Comparison of ENCODE assay signal across 12 cellular contexts in genomic region chr3:39418556-39419225, GRCh38. TPM values are rescaled to one million over a fixed set of nuclear protein-coding genes. Genes with fewer than 3 reads are reported as not detected.
A peak's percentile ranks its signal among the peaks of the same experiment; 100 is the strongest.
DNase-seq lines count a peak whose midpoint lies in the region; ATAC-seq and TF ChIP-seq lines count a peak whose summit lies in the region.
"Not testable (repeated sequence)": the region's sequence is repeated elsewhere in the genome, so short reads cannot be mapped to it uniquely, and the experiment has no call there.
"Had no signal": no experiment of that assay in that cellular context is flagged by ENCODE, and none has a peak within 500 bp of the region (broad histone marks: within the 10 kb centered on the region; RNA-seq: fewer than 3 reads in every experiment).

No MANE protein-coding gene starts in this region.

- peak overlapping the region; percentile 29; the same call in 1 of the 2 replicates for H3K4me3 ChIP-seq in Karpas-422 (ENCODE audit: low read length)
- H3K4me3 ChIP-seq in OCI-LY3 (ENCODE audit: low read length); endodermal cell (ENCODE audit: low read length); left lung: not testable (repeated sequence)
- peak overlapping the region; percentile 15 for H3K4me3 ChIP-seq in neural progenitor cell

- CTCF ChIA-PET in WTC11 (lab: Charles Lee): not testable (repeated sequence)

- 0 out of 2 replicates have a peak overlapping the region, but pooled peaks have one; percentile 2 for H2AFZ ChIP-seq in Karpas-422 (ENCODE audit: low read length)
- H2AFZ ChIP-seq in OCI-LY3 (ENCODE audit: low read depth, low read length); neural progenitor cell (replicated peaks): not testable (repeated sequence)

- H3K9me3 Mint-ChIP-seq in WTC11, endodermal cell, neural progenitor cell: not testable (repeated sequence)

- H3K4me3 Mint-ChIP-seq in WTC11: not testable (repeated sequence)
- H3K4me3 Mint-ChIP-seq in endodermal cell: peak overlapping the region; percentile 15
- H3K4me3 Mint-ChIP-seq in neural progenitor cell: peak overlapping the region; percentile 18

- peak overlapping the region; percentile 77 for H3K27ac Mint-ChIP-seq in WTC11
- peak overlapping the region; percentile 74 for H3K27ac Mint-ChIP-seq in endodermal cell
- H3K27ac Mint-ChIP-seq in neural progenitor cell: not testable (repeated sequence)

- peaks cover 41% of the 10 kb centered on the region for H3F3A ChIP-seq in neural progenitor cell (ENCODE audit: low read depth)

- not testable (repeated sequence) for H4K20me1 ChIP-seq in Karpas-422 (ENCODE audit: insufficient read depth, low read depth, low read length); OCI-LY3 (ENCODE audit: insufficient read depth, low read length)
- H4K20me1 ChIP-seq in neural progenitor cell (ENCODE audit: low read depth): peaks cover 14% of the 10 kb centered on the region

- intact Hi-C loops in left lung (cut with DNase I): not testable (repeated sequence)

- peak; percentile 63 for DNase-seq in ELF-1 (ENCODE audit: low read depth, low spot score)
- DNase-seq in Karpas-422; WTC11 (ENCODE audit: low spot score); endodermal cell; left lung: not testable (repeated sequence)
- DNase-seq in NCI-H748 (lab: John Stamatoyannopoulos, UW; ENCODE audit: unreplicated experiment): peak; percentile 1
- peak; percentile 61 for DNase-seq in neural progenitor cell (ENCODE audit: low spot score)

- H3K4me2 ChIP-seq in Karpas-422 (ENCODE audit: low read depth, low read length, poor library complexity, severe bottlenecking) (peak overlapping the region; percentile 63), OCI-LY3 (ENCODE audit: low read length) (peak overlapping the region; percentile 15; the same call in 1 of the 2 replicates), neural progenitor cell (peak overlapping the region; percentile 70)

- not testable (repeated sequence) for H3K36me3 ChIP-seq in Karpas-422 (ENCODE audit: insufficient read depth, low read length); endodermal cell (ENCODE audit: control insufficient read depth, insufficient read depth, low read length); neural progenitor cell
- peaks cover 12% of the 10 kb centered on the region for H3K36me3 ChIP-seq in OCI-LY3 (replicated peaks; ENCODE audit: low read depth, low read length)
- peaks cover 0 to 12% of the 10 kb centered on the region in 2 donors for H3K36me3 ChIP-seq in left lung

- not testable (repeated sequence) for ATAC-seq in WTC11
- ATAC-seq in left lung: peak; percentile 5

- 38 to 75% methylated on average over 4 to 12 of the region's 14 CpGs for WGBS in endodermal cell (ENCODE audit: insufficient coverage in 1 of 2, insufficient read length in 1 of 2), 2 experiments

- H3K9me2 ChIP-seq in Karpas-422 (replicated peaks; ENCODE audit: insufficient read depth, low read length): not testable (repeated sequence)

- H3K27me3 Mint-ChIP-seq in WTC11 (ENCODE audit: low read depth): not testable (repeated sequence)
- peaks cover 12% of the 10 kb centered on the region for H3K27me3 Mint-ChIP-seq in endodermal cell (ENCODE audit: insufficient read depth)
- H3K27me3 Mint-ChIP-seq in neural progenitor cell (ENCODE audit: insufficient read depth, low read depth): peaks cover 10% of the 10 kb centered on the region

- H3K36me3 Mint-ChIP-seq in WTC11; endodermal cell (ENCODE audit: low read depth); neural progenitor cell: not testable (repeated sequence)

- H3K4me1 ChIP-seq in Karpas-422 (ENCODE audit: low read length) (peaks cover 20% of the 10 kb centered on the region), neural progenitor cell (peaks cover 13% of the 10 kb centered on the region)
- not testable (repeated sequence) for H3K4me1 ChIP-seq in OCI-LY3 (ENCODE audit: low read length); endodermal cell (ENCODE audit: control insufficient read depth, insufficient read depth, low read length); left lung

- not testable (repeated sequence) for TF ChIP-seq CTCF in OCI-LY3 (IDR thresholded peaks at IDR 0.05; ENCODE audit: low read depth, low read length); WTC11 (IDR thresholded peaks at IDR 0.05); endodermal cell (conservative IDR thresholded peaks at IDR 0.05); left lung (IDR thresholded peaks at IDR 0.05); neural progenitor cell (IDR thresholded peaks at IDR 0.05)

- H3K27me3 ChIP-seq in Karpas-422 (ENCODE audit: low read length); OCI-LY3 (ENCODE audit: low read depth, low read length); endodermal cell (ENCODE audit: control insufficient read depth, insufficient read depth, low read length, poor library complexity, severe bottlenecking); left lung: not testable (repeated sequence)
- peaks cover 28% of the 10 kb centered on the region for H3K27me3 ChIP-seq in neural progenitor cell

- H3K9ac ChIP-seq in Karpas-422 (ENCODE audit: low read length): peak overlapping the region; percentile 16; the same call in 1 of the 2 replicates
- not testable (repeated sequence) for H3K9ac ChIP-seq in OCI-LY3 (ENCODE audit: low read length); endodermal cell (ENCODE audit: extremely low read depth, low read length, poor library complexity, severe bottlenecking); neural progenitor cell

- H3K4me1 Mint-ChIP-seq in WTC11 (peaks cover 21% of the 10 kb centered on the region), endodermal cell (peaks cover 22% of the 10 kb centered on the region), neural progenitor cell (peaks cover 18% of the 10 kb centered on the region)

- H3K27ac ChIP-seq in Karpas-422 (ENCODE audit: low read length); OCI-LY3 (ENCODE audit: low read length); endodermal cell (ENCODE audit: low read depth, low read length); left lung; neural progenitor cell: not testable (repeated sequence)

- POLR2A ChIA-PET in WTC11 (lab: Charles Lee): not testable (repeated sequence)

- not testable (repeated sequence) for H3K9me3 ChIP-seq in Karpas-422 (ENCODE audit: low read length); OCI-LY3 (ENCODE audit: insufficient read depth, low read length); endodermal cell (ENCODE audit: control insufficient read depth, low read length); left lung; neural progenitor cell (ENCODE audit: low read depth)

- not testable (repeated sequence) for H3K79me2 ChIP-seq in Karpas-422 (ENCODE audit: low read length); OCI-LY3 (ENCODE audit: low read length); neural progenitor cell (ENCODE audit: low read depth)

TF ChIP-seq in WTC11, 78 proteins besides CTCF, POLR2A, EP300 and RAD21:
- TF ChIP-seq, protein P1, sequence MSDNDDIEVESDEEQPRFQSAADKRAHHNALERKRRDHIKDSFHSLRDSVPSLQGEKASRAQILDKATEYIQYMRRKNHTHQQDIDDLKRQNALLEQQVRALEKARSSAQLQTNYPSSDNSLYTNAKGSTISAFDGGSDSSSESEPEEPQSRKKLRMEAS (CRISPR knock-in tag; IDR thresholded peaks at IDR 0.05): peak; percentile 47; the same call in 1 of the 2 replicates

RNA-seq across cellular contexts. Expression of gene RPSA, which starts 12.2 kb away (rescaled TPM):
- total RNA-seq in Karpas-422 (2014; rRNA removed; shearing (Covaris generic); ENCODE audit: low replicate concordance): 2,449 and 2,497 TPM in 2 replicates
- total RNA-seq in WTC11 (2021) (2,455 to 2,509 TPM (median 2,505 TPM) in 3 replicates), endodermal cell (1,000 to 10,000 TPM; 1,584 to 1,777 TPM), left lung (1,000 to 10,000 TPM in 1 of 2 donors, 100 to 1,000 TPM in 1; 738 to 1,176 TPM), neural progenitor cell (ENCODE audit: low replicate concordance) (2,504 and 2,714 TPM in 2 replicates)
- polyA plus RNA-seq in endodermal cell (2013, experiment 1 of 2): 2,503 TPM
- 2,213 TPM for polyA plus RNA-seq in endodermal cell (2013, experiment 2 of 2)

RNA-seq across cellular contexts. Expression of gene SLC25A38, which starts 35.5 kb away (rescaled TPM):
- total RNA-seq in Karpas-422 (2014; rRNA removed; shearing (Covaris generic); ENCODE audit: low replicate concordance): 38.5 and 54.6 TPM in 2 replicates
- total RNA-seq in WTC11 (2021) (34.9 to 37.3 TPM (median 36.7 TPM) in 3 replicates), endodermal cell (10 to 100 TPM; 33.4 to 37.7 TPM), left lung (10 to 100 TPM; 28.9 to 33.7 TPM), neural progenitor cell (ENCODE audit: low replicate concordance) (19.3 and 26.6 TPM in 2 replicates)
- 24.0 TPM for polyA plus RNA-seq in endodermal cell (2013, experiment 1 of 2)
- 22.2 TPM for polyA plus RNA-seq in endodermal cell (2013, experiment 2 of 2)

RNA-seq across cellular contexts. Expression of gene MOBP, which starts 48.8 kb away (rescaled TPM):
- not detected in 2 replicates for total RNA-seq in Karpas-422 (2014; rRNA removed; shearing (Covaris generic); ENCODE audit: low replicate concordance)
- total RNA-seq in WTC11 (2021) (0.13 to 0.39 TPM in 2 of 3 replicates, not detected in the other), endodermal cell (1 to 10 TPM; 2.1 to 7.0 TPM), left lung (under 1 TPM; 0.09 to 0.16 TPM), neural progenitor cell (ENCODE audit: low replicate concordance) (not detected in 2 replicates)
- polyA plus RNA-seq in endodermal cell (2013, experiment 1 of 2): 0.85 TPM
- polyA plus RNA-seq in endodermal cell (2013, experiment 2 of 2): 0.50 TPM
- total RNA-seq: CD4-positive, alpha-beta T cell; GM23248; HT-29 had no signal
- polyA plus RNA-seq: BJ, GM23248 had no signal

Comparison
In these comparisons a context has a peak if more than half of its experiments do, and no peak if none do; other contexts are left out.
1. H3K4me2 ChIP-seq: peak in every context shown above with its lines; median percentile 70 in neural progenitor cell; 63 in Karpas-422; 15 in OCI-LY3.